In genomic region chr22:38050720-38051119, GRCh38 we compare ENCODE assay signal across 2 cellular contexts.
TF ChIP-seq lines count a peak whose summit lies in the region.

No MANE protein-coding gene starts in this region.

TF ChIP-seq in IMR-90, 13 proteins besides CTCF, POLR2A, EP300 and RAD21:
- TF ChIP-seq RCOR1 (IDR thresholded peaks at IDR 0.05; ENCODE audit: insufficient replicate concordance, low read length): no peak
- TF ChIP-seq BHLHE40 (IDR thresholded peaks at IDR 0.05; ENCODE audit: low read depth, low read length): no peak
- TF ChIP-seq MAZ (IDR thresholded peaks at IDR 0.05; ENCODE audit: borderline replicate concordance, low read depth, low read length): no peak
- no peak for TF ChIP-seq CHD1 (IDR thresholded peaks at IDR 0.05; ENCODE audit: low read depth, low read length)
- no peak for TF ChIP-seq USF2 (IDR thresholded peaks at IDR 0.05; ENCODE audit: low read depth, low read length)
- no peak for TF ChIP-seq ELK1 (IDR thresholded peaks at IDR 0.05; ENCODE audit: borderline replicate concordance, low read depth, low read length)
- no peak for TF ChIP-seq RFX5 (IDR thresholded peaks at IDR 0.05; ENCODE audit: low read depth, low read length)
- TF ChIP-seq SMC3 (IDR thresholded peaks at IDR 0.05; ENCODE audit: low read depth, low read length): no peak
- no peak for TF ChIP-seq FOS (IDR thresholded peaks at IDR 0.05; ENCODE audit: low read depth, low read length)
- TF ChIP-seq MXI1 (IDR thresholded peaks at IDR 0.05; ENCODE audit: borderline replicate concordance, low read depth, low read length): no peak
- TF ChIP-seq MAFK (IDR thresholded peaks at IDR 0.05; ENCODE audit: low read depth, low read length): no peak
- no peak for TF ChIP-seq NFE2L2 (IDR thresholded peaks at IDR 0.05; ENCODE audit: low read depth, low read length)
- TF ChIP-seq CEBPB (IDR thresholded peaks at IDR 0.05; ENCODE audit: low read depth, low read length): no peak

TF ChIP-seq in H1, 55 proteins besides CTCF, POLR2A, EP300 and RAD21:
- TF ChIP-seq HDAC2 (IDR thresholded peaks at IDR 0.05; ENCODE audit: borderline replicate concordance in 1 of 2, low read depth in 2 of 2, low read length in 2 of 2) (no peak), SP4 (IDR thresholded peaks at IDR 0.05; ENCODE audit: low read length) (no peak), BACH1 (IDR thresholded peaks at IDR 0.05; ENCODE audit: low read length) (no peak), SRF (IDR thresholded peaks at IDR 0.05; ENCODE audit: low read depth, low read length) (no peak), SIX5 (IDR thresholded peaks at IDR 0.05; ENCODE audit: low read depth, low read length) (no peak), CHD7 (IDR thresholded peaks at IDR 0.05; ENCODE audit: insufficient replicate concordance, low read length) (no peak), GTF2F1 (IDR thresholded peaks at IDR 0.05; ENCODE audit: borderline replicate concordance, low read depth, low read length) (no peak), RBBP5 (IDR thresholded peaks at IDR 0.05; ENCODE audit: borderline replicate concordance, low read depth, low read length) (no peak), TEAD4 (IDR thresholded peaks at IDR 0.05; ENCODE audit: low read depth, low read length) (no peak), USF2 (IDR thresholded peaks at IDR 0.05; ENCODE audit: low read length) (no peak), POLR2AphosphoS5 (IDR thresholded peaks at IDR 0.05; ENCODE audit: low read depth, low read length) (no peak), MAX (IDR thresholded peaks at IDR 0.05) (no peak), CREB1 (IDR thresholded peaks at IDR 0.05) (no peak), HDAC6 (IDR thresholded peaks at IDR 0.05; ENCODE audit: low read depth, low read length) (no peak), ATF2 (IDR thresholded peaks at IDR 0.05; ENCODE audit: low read length) (no peak), CEBPB (IDR thresholded peaks at IDR 0.05; ENCODE audit: low read depth, low read length) (no peak), SAP30 (IDR thresholded peaks at IDR 0.05; ENCODE audit: insufficient read depth, insufficient replicate concordance, low read length) (no peak), TBP (IDR thresholded peaks at IDR 0.05; ENCODE audit: low read depth, low read length) (no peak)
